ENCODE assay signal across 1 cellular context in the genomic region with DNA sequence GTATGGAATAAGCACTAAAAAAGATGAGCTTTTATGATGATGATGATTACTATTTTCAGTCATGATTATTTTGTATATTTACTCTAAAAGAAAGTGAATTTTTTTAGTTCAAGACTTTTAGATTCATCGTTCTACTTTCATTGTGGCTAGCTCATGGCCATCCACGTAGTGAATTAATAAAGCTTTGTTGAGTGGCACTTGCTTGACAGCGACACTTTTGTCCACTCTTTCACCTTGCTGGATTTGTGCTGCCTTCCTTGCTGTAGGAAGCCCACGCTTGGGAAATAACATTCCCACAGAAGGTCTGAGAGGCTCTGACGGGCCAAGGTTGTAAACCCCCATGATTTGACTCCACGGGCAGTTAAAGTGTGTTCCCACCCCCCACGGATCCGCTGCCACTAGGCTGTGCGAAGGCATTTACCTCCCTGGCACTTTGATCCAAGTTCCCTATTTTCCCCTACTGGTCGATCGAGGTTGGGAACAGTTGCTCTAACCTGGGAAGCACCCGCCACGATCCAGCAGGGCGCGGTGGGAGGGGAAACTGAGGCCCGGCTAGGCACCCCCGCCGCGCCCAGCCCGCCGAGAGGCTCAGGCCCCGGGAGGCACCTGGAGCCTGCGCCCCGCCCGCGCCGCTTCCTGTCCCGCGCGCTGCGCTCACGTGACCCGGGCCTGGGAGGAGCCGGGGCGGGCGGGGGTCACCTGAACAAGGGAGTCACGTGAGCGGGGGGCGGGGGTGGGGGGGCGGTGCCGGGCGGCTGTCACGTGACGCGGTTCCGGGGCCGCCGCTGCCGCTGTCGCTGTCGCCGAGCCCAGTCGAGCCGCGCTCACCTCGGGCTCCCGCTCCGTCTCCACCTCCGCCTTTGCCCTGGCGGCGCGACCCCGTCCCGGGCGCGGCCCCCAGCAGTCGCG.
TF ChIP-seq lines count a peak whose summit lies in the region.

A gene with protein sequence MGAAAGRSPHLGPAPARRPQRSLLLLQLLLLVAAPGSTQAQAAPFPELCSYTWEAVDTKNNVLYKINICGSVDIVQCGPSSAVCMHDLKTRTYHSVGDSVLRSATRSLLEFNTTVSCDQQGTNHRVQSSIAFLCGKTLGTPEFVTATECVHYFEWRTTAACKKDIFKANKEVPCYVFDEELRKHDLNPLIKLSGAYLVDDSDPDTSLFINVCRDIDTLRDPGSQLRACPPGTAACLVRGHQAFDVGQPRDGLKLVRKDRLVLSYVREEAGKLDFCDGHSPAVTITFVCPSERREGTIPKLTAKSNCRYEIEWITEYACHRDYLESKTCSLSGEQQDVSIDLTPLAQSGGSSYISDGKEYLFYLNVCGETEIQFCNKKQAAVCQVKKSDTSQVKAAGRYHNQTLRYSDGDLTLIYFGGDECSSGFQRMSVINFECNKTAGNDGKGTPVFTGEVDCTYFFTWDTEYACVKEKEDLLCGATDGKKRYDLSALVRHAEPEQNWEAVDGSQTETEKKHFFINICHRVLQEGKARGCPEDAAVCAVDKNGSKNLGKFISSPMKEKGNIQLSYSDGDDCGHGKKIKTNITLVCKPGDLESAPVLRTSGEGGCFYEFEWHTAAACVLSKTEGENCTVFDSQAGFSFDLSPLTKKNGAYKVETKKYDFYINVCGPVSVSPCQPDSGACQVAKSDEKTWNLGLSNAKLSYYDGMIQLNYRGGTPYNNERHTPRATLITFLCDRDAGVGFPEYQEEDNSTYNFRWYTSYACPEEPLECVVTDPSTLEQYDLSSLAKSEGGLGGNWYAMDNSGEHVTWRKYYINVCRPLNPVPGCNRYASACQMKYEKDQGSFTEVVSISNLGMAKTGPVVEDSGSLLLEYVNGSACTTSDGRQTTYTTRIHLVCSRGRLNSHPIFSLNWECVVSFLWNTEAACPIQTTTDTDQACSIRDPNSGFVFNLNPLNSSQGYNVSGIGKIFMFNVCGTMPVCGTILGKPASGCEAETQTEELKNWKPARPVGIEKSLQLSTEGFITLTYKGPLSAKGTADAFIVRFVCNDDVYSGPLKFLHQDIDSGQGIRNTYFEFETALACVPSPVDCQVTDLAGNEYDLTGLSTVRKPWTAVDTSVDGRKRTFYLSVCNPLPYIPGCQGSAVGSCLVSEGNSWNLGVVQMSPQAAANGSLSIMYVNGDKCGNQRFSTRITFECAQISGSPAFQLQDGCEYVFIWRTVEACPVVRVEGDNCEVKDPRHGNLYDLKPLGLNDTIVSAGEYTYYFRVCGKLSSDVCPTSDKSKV (N-terminal part only) (plus strand): TSS at position 788 of the 909 bp plus-strand sequence. CDS start 165 bp downstream, outside the sequence.

TF ChIP-seq in HepG2, 621 proteins besides CTCF, POLR2A, EP300 and RAD21 (continued from another document and continues in another):
- TF ChIP-seq, protein P1, sequence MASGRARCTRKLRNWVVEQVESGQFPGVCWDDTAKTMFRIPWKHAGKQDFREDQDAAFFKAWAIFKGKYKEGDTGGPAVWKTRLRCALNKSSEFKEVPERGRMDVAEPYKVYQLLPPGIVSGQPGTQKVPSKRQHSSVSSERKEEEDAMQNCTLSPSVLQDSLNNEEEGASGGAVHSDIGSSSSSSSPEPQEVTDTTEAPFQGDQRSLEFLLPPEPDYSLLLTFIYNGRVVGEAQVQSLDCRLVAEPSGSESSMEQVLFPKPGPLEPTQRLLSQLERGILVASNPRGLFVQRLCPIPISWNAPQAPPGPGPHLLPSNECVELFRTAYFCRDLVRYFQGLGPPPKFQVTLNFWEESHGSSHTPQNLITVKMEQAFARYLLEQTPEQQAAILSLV (CRISPR knock-in tag; IDR thresholded peaks at IDR 0.05; ENCODE audit: borderline replicate concordance): no peak
- TF ChIP-seq GFI1 (CRISPR knock-in tag; IDR thresholded peaks at IDR 0.05; ENCODE audit: borderline replicate concordance): no peak
- no peak for TF ChIP-seq ZNF264 (CRISPR knock-in tag; IDR thresholded peaks at IDR 0.05)
- TF ChIP-seq, protein P2, sequence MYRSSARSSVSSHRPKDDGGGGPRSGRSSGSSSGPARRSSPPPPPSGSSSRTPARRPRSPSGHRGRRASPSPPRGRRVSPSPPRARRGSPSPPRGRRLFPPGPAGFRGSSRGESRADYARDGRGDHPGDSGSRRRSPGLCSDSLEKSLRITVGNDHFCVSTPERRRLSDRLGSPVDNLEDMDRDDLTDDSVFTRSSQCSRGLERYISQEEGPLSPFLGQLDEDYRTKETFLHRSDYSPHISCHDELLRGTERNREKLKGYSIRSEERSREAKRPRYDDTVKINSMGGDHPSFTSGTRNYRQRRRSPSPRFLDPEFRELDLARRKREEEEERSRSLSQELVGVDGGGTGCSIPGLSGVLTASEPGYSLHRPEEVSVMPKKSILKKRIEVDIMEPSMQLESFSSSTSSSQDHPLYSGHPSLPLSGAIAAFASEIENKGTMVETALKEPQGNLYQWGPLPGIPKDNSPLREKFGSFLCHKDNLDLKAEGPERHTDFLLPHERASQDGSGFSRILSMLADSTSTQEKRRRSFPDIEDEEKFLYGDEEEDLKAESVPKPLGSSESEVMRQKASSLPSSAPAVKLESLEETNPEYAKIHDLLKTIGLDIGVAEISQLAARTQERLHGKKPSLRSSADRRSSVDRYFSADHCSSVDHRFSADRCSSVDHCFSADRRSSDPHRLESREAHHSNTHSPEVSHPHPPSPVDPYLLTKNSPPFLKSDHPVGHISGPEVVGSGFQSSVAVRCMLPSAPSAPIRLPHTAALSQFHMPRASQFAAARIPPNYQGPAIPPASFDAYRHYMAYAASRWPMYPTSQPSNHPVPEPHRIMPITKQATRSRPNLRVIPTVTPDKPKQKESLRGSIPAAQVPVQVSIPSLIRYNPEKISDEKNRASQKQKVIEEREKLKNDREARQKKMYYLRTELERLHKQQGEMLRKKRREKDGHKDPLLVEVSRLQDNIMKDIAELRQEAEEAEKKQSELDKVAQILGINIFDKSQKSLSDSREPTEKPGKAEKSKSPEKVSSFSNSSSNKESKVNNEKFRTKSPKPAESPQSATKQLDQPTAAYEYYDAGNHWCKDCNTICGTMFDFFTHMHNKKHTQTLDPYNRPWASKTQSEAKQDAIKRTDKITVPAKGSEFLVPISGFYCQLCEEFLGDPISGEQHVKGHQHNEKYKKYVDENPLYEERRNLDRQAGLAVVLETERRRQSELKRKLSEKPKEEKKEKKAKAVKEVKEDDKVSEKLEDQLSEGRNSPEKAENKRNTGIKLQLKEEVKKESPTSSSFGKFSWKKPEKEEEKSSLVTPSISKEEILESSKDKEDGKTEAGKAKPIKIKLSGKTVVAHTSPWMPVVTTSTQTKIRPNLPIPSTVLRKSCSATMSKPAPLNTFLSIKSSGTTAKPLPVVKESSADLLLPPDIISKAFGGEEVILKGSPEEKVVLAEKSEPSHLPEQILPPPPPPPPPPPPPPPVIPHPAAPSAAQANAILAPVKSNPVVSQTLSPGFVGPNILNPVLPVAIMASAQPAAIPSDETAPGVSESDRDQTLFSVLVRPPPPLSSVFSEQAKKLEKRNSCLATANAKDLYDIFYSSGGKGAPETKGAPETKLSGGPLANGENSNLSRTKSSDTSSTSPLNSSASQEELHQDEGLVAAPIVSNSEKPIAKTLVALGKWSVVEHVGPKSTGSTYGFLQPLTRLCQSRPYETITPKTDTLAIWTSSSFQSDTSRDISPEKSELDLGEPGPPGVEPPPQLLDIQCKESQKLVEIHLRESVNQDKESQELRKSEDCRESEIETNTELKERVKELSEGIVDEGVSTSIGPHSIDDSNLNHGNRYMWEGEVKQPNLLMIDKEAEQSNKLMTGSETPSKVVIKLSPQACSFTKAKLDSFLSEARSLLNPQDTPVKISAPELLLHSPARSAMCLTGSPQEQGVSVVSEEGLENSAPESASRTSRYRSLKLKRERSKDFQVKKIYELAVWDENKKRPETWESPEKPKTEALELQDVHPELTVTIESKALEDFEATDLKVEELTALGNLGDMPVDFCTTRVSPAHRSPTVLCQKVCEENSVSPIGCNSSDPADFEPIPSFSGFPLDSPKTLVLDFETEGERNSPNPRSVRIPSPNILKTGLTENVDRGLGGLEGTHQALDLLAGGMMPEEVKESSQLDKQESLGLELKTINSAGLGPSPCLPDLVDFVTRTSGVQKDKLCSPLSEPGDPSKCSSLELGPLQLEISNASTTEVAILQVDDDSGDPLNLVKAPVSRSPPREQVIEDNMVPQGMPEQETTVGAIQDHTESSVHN (CRISPR knock-in tag; IDR thresholded peaks at IDR 0.05): 0 out of 2 replicates have a peak, but pooled peaks have one; percentile 65
- TF ChIP-seq SRF (IDR thresholded peaks at IDR 0.05; ENCODE audit: low read depth, low read length): no peak
- TF ChIP-seq SCMH1 (CRISPR knock-in tag; IDR thresholded peaks at IDR 0.05; ENCODE audit: borderline replicate concordance): no peak
- TF ChIP-seq, protein P3, sequence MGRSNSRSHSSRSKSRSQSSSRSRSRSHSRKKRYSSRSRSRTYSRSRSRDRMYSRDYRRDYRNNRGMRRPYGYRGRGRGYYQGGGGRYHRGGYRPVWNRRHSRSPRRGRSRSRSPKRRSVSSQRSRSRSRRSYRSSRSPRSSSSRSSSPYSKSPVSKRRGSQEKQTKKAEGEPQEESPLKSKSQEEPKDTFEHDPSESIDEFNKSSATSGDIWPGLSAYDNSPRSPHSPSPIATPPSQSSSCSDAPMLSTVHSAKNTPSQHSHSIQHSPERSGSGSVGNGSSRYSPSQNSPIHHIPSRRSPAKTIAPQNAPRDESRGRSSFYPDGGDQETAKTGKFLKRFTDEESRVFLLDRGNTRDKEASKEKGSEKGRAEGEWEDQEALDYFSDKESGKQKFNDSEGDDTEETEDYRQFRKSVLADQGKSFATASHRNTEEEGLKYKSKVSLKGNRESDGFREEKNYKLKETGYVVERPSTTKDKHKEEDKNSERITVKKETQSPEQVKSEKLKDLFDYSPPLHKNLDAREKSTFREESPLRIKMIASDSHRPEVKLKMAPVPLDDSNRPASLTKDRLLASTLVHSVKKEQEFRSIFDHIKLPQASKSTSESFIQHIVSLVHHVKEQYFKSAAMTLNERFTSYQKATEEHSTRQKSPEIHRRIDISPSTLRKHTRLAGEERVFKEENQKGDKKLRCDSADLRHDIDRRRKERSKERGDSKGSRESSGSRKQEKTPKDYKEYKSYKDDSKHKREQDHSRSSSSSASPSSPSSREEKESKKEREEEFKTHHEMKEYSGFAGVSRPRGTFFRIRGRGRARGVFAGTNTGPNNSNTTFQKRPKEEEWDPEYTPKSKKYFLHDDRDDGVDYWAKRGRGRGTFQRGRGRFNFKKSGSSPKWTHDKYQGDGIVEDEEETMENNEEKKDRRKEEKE (IDR thresholded peaks at IDR 0.05): no peak
- TF ChIP-seq ZNF720 (CRISPR knock-in tag; IDR thresholded peaks at IDR 0.05): no peak
- 0 out of 2 replicates have a peak, but pooled peaks have one; percentile 20 for TF ChIP-seq ZNF792 (CRISPR knock-in tag; IDR thresholded peaks at IDR 0.05)
- TF ChIP-seq, protein P4, sequence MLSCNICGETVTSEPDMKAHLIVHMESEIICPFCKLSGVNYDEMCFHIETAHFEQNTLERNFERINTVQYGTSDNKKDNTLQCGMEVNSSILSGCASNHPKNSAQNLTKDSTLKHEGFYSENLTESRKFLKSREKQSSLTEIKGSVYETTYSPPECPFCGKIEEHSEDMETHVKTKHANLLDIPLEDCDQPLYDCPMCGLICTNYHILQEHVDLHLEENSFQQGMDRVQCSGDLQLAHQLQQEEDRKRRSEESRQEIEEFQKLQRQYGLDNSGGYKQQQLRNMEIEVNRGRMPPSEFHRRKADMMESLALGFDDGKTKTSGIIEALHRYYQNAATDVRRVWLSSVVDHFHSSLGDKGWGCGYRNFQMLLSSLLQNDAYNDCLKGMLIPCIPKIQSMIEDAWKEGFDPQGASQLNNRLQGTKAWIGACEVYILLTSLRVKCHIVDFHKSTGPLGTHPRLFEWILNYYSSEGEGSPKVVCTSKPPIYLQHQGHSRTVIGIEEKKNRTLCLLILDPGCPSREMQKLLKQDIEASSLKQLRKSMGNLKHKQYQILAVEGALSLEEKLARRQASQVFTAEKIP (CRISPR knock-in tag; IDR thresholded peaks at IDR 0.05; ENCODE audit: borderline replicate concordance): no peak
- TF ChIP-seq HMG20B (CRISPR knock-in tag; conservative IDR thresholded peaks at IDR 0.05): no peak
- TF ChIP-seq, protein P5, sequence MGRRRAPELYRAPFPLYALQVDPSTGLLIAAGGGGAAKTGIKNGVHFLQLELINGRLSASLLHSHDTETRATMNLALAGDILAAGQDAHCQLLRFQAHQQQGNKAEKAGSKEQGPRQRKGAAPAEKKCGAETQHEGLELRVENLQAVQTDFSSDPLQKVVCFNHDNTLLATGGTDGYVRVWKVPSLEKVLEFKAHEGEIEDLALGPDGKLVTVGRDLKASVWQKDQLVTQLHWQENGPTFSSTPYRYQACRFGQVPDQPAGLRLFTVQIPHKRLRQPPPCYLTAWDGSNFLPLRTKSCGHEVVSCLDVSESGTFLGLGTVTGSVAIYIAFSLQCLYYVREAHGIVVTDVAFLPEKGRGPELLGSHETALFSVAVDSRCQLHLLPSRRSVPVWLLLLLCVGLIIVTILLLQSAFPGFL (CRISPR knock-in tag; IDR thresholded peaks at IDR 0.05): no peak
- peak; percentile 50; the same call in 1 of the 2 replicates for TF ChIP-seq ZNF329 (CRISPR knock-in tag; IDR thresholded peaks at IDR 0.05; ENCODE audit: low read depth)
- TF ChIP-seq, protein P6, sequence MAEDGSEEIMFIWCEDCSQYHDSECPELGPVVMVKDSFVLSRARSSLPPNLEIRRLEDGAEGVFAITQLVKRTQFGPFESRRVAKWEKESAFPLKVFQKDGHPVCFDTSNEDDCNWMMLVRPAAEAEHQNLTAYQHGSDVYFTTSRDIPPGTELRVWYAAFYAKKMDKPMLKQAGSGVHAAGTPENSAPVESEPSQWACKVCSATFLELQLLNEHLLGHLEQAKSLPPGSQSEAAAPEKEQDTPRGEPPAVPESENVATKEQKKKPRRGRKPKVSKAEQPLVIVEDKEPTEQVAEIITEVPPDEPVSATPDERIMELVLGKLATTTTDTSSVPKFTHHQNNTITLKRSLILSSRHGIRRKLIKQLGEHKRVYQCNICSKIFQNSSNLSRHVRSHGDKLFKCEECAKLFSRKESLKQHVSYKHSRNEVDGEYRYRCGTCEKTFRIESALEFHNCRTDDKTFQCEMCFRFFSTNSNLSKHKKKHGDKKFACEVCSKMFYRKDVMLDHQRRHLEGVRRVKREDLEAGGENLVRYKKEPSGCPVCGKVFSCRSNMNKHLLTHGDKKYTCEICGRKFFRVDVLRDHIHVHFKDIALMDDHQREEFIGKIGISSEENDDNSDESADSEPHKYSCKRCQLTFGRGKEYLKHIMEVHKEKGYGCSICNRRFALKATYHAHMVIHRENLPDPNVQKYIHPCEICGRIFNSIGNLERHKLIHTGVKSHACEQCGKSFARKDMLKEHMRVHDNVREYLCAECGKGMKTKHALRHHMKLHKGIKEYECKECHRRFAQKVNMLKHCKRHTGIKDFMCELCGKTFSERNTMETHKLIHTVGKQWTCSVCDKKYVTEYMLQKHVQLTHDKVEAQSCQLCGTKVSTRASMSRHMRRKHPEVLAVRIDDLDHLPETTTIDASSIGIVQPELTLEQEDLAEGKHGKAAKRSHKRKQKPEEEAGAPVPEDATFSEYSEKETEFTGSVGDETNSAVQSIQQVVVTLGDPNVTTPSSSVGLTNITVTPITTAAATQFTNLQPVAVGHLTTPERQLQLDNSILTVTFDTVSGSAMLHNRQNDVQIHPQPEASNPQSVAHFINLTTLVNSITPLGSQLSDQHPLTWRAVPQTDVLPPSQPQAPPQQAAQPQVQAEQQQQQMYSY (CRISPR knock-in tag; IDR thresholded peaks at IDR 0.05): no peak
- 0 out of 2 replicates have a peak, but pooled peaks have one; percentile 46 for TF ChIP-seq ZC3H4 (CRISPR knock-in tag; IDR thresholded peaks at IDR 0.05; ENCODE audit: borderline replicate concordance)
- TF ChIP-seq, protein P7, sequence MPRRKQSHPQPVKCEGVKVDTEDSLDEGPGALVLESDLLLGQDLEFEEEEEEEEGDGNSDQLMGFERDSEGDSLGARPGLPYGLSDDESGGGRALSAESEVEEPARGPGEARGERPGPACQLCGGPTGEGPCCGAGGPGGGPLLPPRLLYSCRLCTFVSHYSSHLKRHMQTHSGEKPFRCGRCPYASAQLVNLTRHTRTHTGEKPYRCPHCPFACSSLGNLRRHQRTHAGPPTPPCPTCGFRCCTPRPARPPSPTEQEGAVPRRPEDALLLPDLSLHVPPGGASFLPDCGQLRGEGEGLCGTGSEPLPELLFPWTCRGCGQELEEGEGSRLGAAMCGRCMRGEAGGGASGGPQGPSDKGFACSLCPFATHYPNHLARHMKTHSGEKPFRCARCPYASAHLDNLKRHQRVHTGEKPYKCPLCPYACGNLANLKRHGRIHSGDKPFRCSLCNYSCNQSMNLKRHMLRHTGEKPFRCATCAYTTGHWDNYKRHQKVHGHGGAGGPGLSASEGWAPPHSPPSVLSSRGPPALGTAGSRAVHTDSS (CRISPR knock-in tag; conservative IDR thresholded peaks at IDR 0.05): no peak
- no peak for TF ChIP-seq ZNF562 (CRISPR knock-in tag; IDR thresholded peaks at IDR 0.05; ENCODE audit: borderline replicate concordance)
- no peak for TF ChIP-seq ZNF674 (CRISPR knock-in tag; IDR thresholded peaks at IDR 0.05; ENCODE audit: low read depth)
